Comparison of ENCODE assay signal across 1 cellular context in genomic region chrX:77785746-77786548, GRCh38.
TF ChIP-seq lines count a peak whose summit lies in the region.

Gene ATRX (minus strand): TSS chrX:77786216. CDS start chrX:77786001, 215 bp downstream.

TF ChIP-seq in HepG2, 621 proteins besides CTCF, POLR2A, EP300 and RAD21 (continued from another document and continues in another):
- peak; percentile 71 for TF ChIP-seq DRAP1 (CRISPR knock-in tag; IDR thresholded peaks at IDR 0.05)
- peak; percentile 76 for TF ChIP-seq TFDP2 (CRISPR knock-in tag; IDR thresholded peaks at IDR 0.05)
- 0 out of 2 replicates have a peak, but pooled peaks have one; percentile 29 for TF ChIP-seq PHF20 (CRISPR knock-in tag; IDR thresholded peaks at IDR 0.05)
- TF ChIP-seq ZMYM4 (CRISPR knock-in tag; IDR thresholded peaks at IDR 0.05) = 0 out of 2 replicates have a peak, but pooled peaks have one; percentile 37
- 0 out of 2 replicates have a peak, but pooled peaks have one; percentile 31 for TF ChIP-seq ZNF777 (CRISPR knock-in tag; IDR thresholded peaks at IDR 0.05)
- 0 out of 2 replicates have a peak, but pooled peaks have one; percentile 38 for TF ChIP-seq KAT8 (CRISPR knock-in tag; IDR thresholded peaks at IDR 0.05)
- TF ChIP-seq CREM (IDR thresholded peaks at IDR 0.05) = peak; percentile 73
- TF ChIP-seq CREM (CRISPR knock-in tag; IDR thresholded peaks at IDR 0.05) = no peak
- TF ChIP-seq SPEN (CRISPR knock-in tag; IDR thresholded peaks at IDR 0.05; ENCODE audit: low read depth) = peak; percentile 52; the same call in 1 of the 2 replicates
- TF ChIP-seq ZNF772 (CRISPR knock-in tag; IDR thresholded peaks at IDR 0.05) = no peak
- TF ChIP-seq THAP9 (CRISPR knock-in tag; IDR thresholded peaks at IDR 0.05; ENCODE audit: borderline replicate concordance) = peak; percentile 68; the same call in 1 of the 2 replicates
- TF ChIP-seq ZMYM2 (CRISPR knock-in tag; IDR thresholded peaks at IDR 0.05) = peak; percentile 27; the same call in 1 of the 2 replicates
- TF ChIP-seq ZFP36L2 (CRISPR knock-in tag; IDR thresholded peaks at IDR 0.05) = no peak
- peak; percentile 60; the same call in 1 of the 2 replicates for TF ChIP-seq ZHX2 (IDR thresholded peaks at IDR 0.05; ENCODE audit: low read depth)
- no peak for TF ChIP-seq ZHX2 (CRISPR knock-in tag; IDR thresholded peaks at IDR 0.05; ENCODE audit: borderline replicate concordance)
- peak; percentile 25; the same call in 1 of the 2 replicates for TF ChIP-seq ARID4A (CRISPR knock-in tag; IDR thresholded peaks at IDR 0.05; ENCODE audit: borderline replicate concordance)
- TF ChIP-seq NR2F1 (CRISPR knock-in tag; IDR thresholded peaks at IDR 0.05) = no peak
- peak; percentile 93 for TF ChIP-seq RFXANK (CRISPR knock-in tag; IDR thresholded peaks at IDR 0.05)
- TF ChIP-seq TFDP1 (CRISPR knock-in tag; IDR thresholded peaks at IDR 0.05; ENCODE audit: borderline replicate concordance) = peak; percentile 61; the same call in 1 of the 2 replicates
- TF ChIP-seq ZMAT3 (CRISPR knock-in tag; conservative IDR thresholded peaks at IDR 0.05) = 0 out of 2 replicates have a peak, but pooled peaks have one; percentile 32
- no peak for TF ChIP-seq ZSCAN31 (CRISPR knock-in tag; IDR thresholded peaks at IDR 0.05; ENCODE audit: low read depth)
- peak; percentile 33 for TF ChIP-seq SAP130 (CRISPR knock-in tag; IDR thresholded peaks at IDR 0.05; ENCODE audit: low read depth)
- TF ChIP-seq GLI4 (CRISPR knock-in tag; IDR thresholded peaks at IDR 0.05; ENCODE audit: borderline replicate concordance) = no peak
- TF ChIP-seq HMGXB3 (CRISPR knock-in tag; IDR thresholded peaks at IDR 0.05; ENCODE audit: borderline replicate concordance) = 0 out of 2 replicates have a peak, but pooled peaks have one; percentile 50
- no peak for TF ChIP-seq ZNF232 (CRISPR knock-in tag; IDR thresholded peaks at IDR 0.05; ENCODE audit: borderline replicate concordance)
- no peak for TF ChIP-seq TEAD2 (CRISPR knock-in tag; IDR thresholded peaks at IDR 0.05)
- TF ChIP-seq REST (IDR thresholded peaks at IDR 0.05; ENCODE audit: borderline replicate concordance in 1 of 2, low read depth in 1 of 2, low read length in 2 of 2) = 0 out of 4 replicates have a peak, but pooled peaks of 1 of the 2 experiments have one; percentile 33
- TF ChIP-seq ZNF180 (CRISPR knock-in tag; IDR thresholded peaks at IDR 0.05; ENCODE audit: borderline replicate concordance, low read depth) = no peak
- peak; percentile 72 for TF ChIP-seq KMT2A (CRISPR knock-in tag; IDR thresholded peaks at IDR 0.05)
